ENCODE assay signal across 8 cellular contexts in the genomic region with DNA sequence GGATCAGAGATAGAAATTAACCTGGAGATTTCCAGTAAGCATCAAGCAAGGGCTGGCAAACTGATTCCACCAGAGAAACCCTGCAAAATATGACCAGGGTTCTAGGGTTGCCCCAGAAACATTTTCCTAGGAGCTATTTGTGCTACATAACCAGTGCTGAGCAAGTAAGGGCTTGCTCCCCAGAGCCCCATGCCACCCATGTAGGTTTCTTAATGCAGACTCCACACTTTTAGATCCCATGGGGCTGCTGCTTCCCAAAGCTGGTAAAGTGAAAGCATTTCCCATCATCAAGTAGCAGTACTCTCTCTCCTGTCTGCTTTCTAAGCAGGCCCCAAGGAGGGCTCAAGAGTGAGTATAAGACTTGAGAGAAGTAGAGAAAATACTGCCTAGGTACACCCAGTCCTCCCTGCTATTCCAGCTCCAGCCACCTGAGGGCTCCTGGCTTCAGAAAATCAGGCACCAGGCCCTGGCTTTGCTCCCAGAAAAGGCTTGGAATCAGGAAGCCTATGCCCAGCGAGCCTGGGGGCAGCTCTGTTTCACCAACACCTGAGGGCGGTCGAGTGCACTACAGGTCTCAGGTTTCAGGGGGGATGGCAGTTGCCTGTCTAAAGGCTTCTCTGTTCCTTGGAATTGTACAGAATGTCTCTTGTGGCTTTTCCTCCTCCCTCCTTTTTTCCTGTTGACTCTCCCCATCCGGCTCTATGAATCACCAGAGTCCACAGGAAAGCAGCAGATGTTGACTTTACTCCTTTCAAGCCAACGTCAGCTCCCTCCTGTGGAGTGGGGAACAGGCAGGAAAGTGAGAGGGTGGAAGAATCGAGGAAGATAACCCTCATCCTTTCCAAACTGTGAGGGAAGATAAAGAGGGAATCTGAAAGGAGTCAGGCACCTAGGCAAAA. TPM values are rescaled to one million over a fixed set of nuclear protein-coding genes. Genes with fewer than 3 reads are reported as not detected.
A peak's percentile ranks its signal among the peaks of the same experiment; 100 is the strongest.
DNase-seq lines count a peak whose midpoint lies in the region; ATAC-seq and TF ChIP-seq lines count a peak whose summit lies in the region.

No MANE protein-coding gene starts in this region.

- WGBS in upper lobe of left lung, 2 donors, result 4 to 13% methylated on average over 5 to 6 of the region's 6 CpGs

- H3K9me3 ChIP-seq in cardiac muscle cell (ENCODE audit: low read depth), result no peaks in the 10 kb centered on the region
- H3K9me3 ChIP-seq in upper lobe of left lung, result no peaks in the 10 kb centered on the region

- H3K9me3 Mint-ChIP-seq in osteocyte (ENCODE audit: unreplicated experiment), result no peaks in the 10 kb centered on the region

- peak overlapping the region; percentile 41 for H3K4me3 Mint-ChIP-seq in osteocyte (ENCODE audit: unreplicated experiment)

- H3K4me3 ChIP-seq in cardiac muscle cell (peak overlapping the region; percentile 0), upper lobe of left lung (peak overlapping the region in 1 of 4 donors; percentile 5)

- peaks cover 46% of the 10 kb centered on the region for H3K4me1 Mint-ChIP-seq in osteocyte (ENCODE audit: unreplicated experiment)

- CTCF ChIA-PET in GM10248 (lab: Yijun Ruan, JAX), result interaction anchor here (0.7 to 4.5 kb wide), 34 partner anchors 10 to 130 kb away, joined by 3 to 75 read pairs (median 6); a partner anchor contains a TSS

- peak overlapping the region; percentile 83 for H3K27ac ChIP-seq in cardiac muscle cell
- H3K27ac ChIP-seq in upper lobe of left lung, result peak overlapping the region; percentile 86 to 94 (median 90)

- H3K36me3 ChIP-seq in cardiac muscle cell (no peaks in the 10 kb centered on the region), upper lobe of left lung (no peaks in the 10 kb centered on the region)

- peak in 2 of 4 donors; percentile 61 to 93 for TF ChIP-seq EP300 in upper lobe of left lung (IDR thresholded peaks at IDR 0.05)

- POLR2A ChIA-PET in GM10248 (lab: Yijun Ruan, JAX), result interaction anchor here (1.2 kb wide), 1 partner anchor 35 kb away, joined by 3 read pairs; a partner anchor contains a TSS

- H3K27ac Mint-ChIP-seq in osteocyte (ENCODE audit: unreplicated experiment), result peak overlapping the region; percentile 98

- DNase-seq in GM10248 (ENCODE audit: extremely low spot score) (peak; percentile 76), NCI-H1092 treated with DMSO at 0.1 percent for 48 hours (lab: John Stamatoyannopoulos, UW) (peak; percentile 98), SKM-1 treated with dmso at 0.1 percent for 144 hours (lab: John Stamatoyannopoulos, UW; ENCODE audit: unreplicated experiment) (peak; percentile 79), amniotic epithelial cell (ENCODE audit: low read depth) (peak; percentile 100), cardiac muscle cell (ENCODE audit: low read depth in 1 of 2, low spot score in 1 of 2) (peak; percentile 98 to 100), osteocyte (ENCODE audit: extremely low spot score, unreplicated experiment) (peak; percentile 98), upper lobe of left lung (peak in 1 of 2 donors; percentile 98)

- H3K27me3 Mint-ChIP-seq in osteocyte (ENCODE audit: unreplicated experiment), result no peaks in the 10 kb centered on the region

- peak; percentile 85 for TF ChIP-seq CTCF in GM10248 (IDR thresholded peaks at IDR 0.05; ENCODE audit: control extremely low read depth, extremely low read depth, low read depth, missing control alignments)
- peak; percentile 98 for TF ChIP-seq CTCF in cardiac muscle cell (IDR thresholded peaks at IDR 0.05; ENCODE audit: low read depth, low read length)
- TF ChIP-seq CTCF in osteocyte (IDR thresholded peaks at IDR 0.05), result peak; percentile 97
- TF ChIP-seq CTCF in upper lobe of left lung (IDR thresholded peaks at IDR 0.05), result peak; percentile 87 to 97 (median 94)

- H3K27me3 ChIP-seq in cardiac muscle cell (no peaks in the 10 kb centered on the region), upper lobe of left lung (no peaks in the 10 kb centered on the region)

- H3K36me3 Mint-ChIP-seq in osteocyte (ENCODE audit: unreplicated experiment), result peaks cover 11% of the 10 kb centered on the region

- ATAC-seq in upper lobe of left lung (ENCODE audit: low FRiP score in 2 of 2) (peak; percentile 94 to 96), HG03045 (IDR thresholded peaks at IDR 0.05; ENCODE audit: unreplicated experiment) (no peak)

- H3K4me1 ChIP-seq in cardiac muscle cell (ENCODE audit: low read depth) (peaks cover 18% of the 10 kb centered on the region), upper lobe of left lung (peaks cover 27 to 36% (median 30%) of the 10 kb centered on the region in 4 donors)

- TF ChIP-seq POLR2A in upper lobe of left lung (IDR thresholded peaks at IDR 0.05), result peak in 1 of 4 donors; percentile 40

RNA-seq across cellular contexts. Expression of a gene that starts 6.2 kb away (rescaled TPM):
- total RNA-seq in cardiac muscle cell (0.11 TPM in 1 of 2 replicates, not detected in the other), osteocyte (not detected in 2 replicates), upper lobe of left lung (1 to 10 TPM in 4 of 6 donors, under 1 TPM in 1, not detected in 1; 0.76 to 2.5 (median 1.3) TPM)
- 0.64 and 0.77 TPM in 2 replicates for polyA plus RNA-seq in cardiac muscle cell

RNA-seq across cellular contexts. Expression of a gene that starts 18.0 kb away (rescaled TPM):
- total RNA-seq in cardiac muscle cell (1.9 and 3.0 TPM in 2 replicates), osteocyte (34.4 and 40.3 TPM in 2 replicates), upper lobe of left lung (10 to 100 TPM; 13.3 to 46.1 (median 14.9) TPM)
- polyA plus RNA-seq in cardiac muscle cell, result 5.6 and 6.1 TPM in 2 replicates

RNA-seq across cellular contexts. Expression of a gene that starts 26.7 kb away (rescaled TPM):
- total RNA-seq in cardiac muscle cell (28.2 and 28.4 TPM in 2 replicates), osteocyte (29.8 and 36.5 TPM in 2 replicates), upper lobe of left lung (10 to 100 TPM; 15.2 to 29.5 (median 26.9) TPM)
- polyA plus RNA-seq in cardiac muscle cell, result 42.3 and 50.1 TPM in 2 replicates

RNA-seq across cellular contexts. Expression of a gene that starts 33.0 kb away (rescaled TPM):
- total RNA-seq in cardiac muscle cell (22.2 and 23.7 TPM in 2 replicates), osteocyte (47.0 and 48.7 TPM in 2 replicates), upper lobe of left lung (10 to 100 TPM; 23.0 to 71.2 (median 29.5) TPM)
- 40.5 and 61.5 TPM in 2 replicates for polyA plus RNA-seq in cardiac muscle cell

RNA-seq across cellular contexts. Expression of a gene that starts 35.4 kb away (rescaled TPM):
- 282 and 329 TPM in 2 replicates for total RNA-seq in cardiac muscle cell
- polyA plus RNA-seq in cardiac muscle cell, result 272 and 289 TPM in 2 replicates
- 108 and 114 TPM in 2 replicates for total RNA-seq in osteocyte
- 100 to 1,000 TPM in 3 of 6 donors, 10 to 100 TPM in 3; 30.1 to 144 (median 101) TPM for total RNA-seq in upper lobe of left lung
